Comparison of ENCODE assay signal across 8 cellular contexts in the genomic region with DNA sequence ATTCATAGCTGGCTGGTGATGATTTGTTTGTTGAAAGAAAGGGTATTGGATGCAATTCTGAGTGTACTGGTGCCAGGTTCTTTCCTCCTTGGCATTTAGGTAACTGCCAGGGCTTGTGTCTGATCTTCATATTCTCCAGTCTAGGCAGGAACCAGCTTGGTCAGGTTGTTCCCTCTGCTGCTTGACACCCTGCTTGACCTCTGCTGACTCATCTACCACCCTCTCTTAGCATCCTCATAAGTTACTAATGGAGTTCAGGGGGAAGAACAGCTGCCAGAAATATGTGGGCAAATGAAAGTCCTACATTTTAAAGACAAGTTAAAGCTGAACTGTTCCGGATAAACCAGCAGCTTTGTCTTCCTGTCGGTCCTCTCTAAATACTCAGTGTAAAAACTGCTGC.
DNase-seq lines count a peak whose midpoint lies in the region; ATAC-seq and FAIRE-seq lines count a peak whose summit lies in the region.
"Had no signal": no experiment of that assay in that cellular context is flagged by ENCODE, and none has a peak within 500 bp of the region (broad histone marks: within the 10 kb centered on the region; RNA-seq: fewer than 3 reads in every experiment).

No MANE protein-coding gene starts in this region.

- no peak overlapping the region for H3K4me3 ChIP-seq in esophagus (ENCODE audit: low read depth in 1 of 2, low read length in 2 of 2)

- H3K9me3 ChIP-seq in esophagus (ENCODE audit: control insufficient read depth in 2 of 2, insufficient read depth in 1 of 2, low read depth in 1 of 2, low read length in 1 of 2) = no peaks in the 10 kb centered on the region

- DNase-seq in HTR-8/SVneo (ENCODE audit: insufficient read length, low spot score) (peak; percentile 54), NOMO-1 (lab: John Stamatoyannopoulos, UW; ENCODE audit: unreplicated experiment in 2 of 2) (no peak), 8988T (no peak), globus pallidus (ENCODE audit: low spot score) (no peak)
- no peak for DNase-seq in activated CD8-positive, alpha-beta memory T cell treated with anti-CD3 and anti-CD28 coated beads, Interleukin-2, amount 50 U/mL, for 48 hours
- DNase-seq: NCI-H526 treated with DMSO at 0.1 percent for 48 hours had no signal

- H3K27me3 ChIP-seq in esophagus (ENCODE audit: control insufficient read depth in 1 of 2, insufficient read depth in 2 of 2, low read length in 2 of 2) = no peaks in the 10 kb centered on the region

- ATAC-seq in GM21528 (IDR thresholded peaks at IDR 0.05; ENCODE audit: low FRiP score, unreplicated experiment) = peak; percentile 50

- H3K27ac ChIP-seq in esophagus (ENCODE audit: low read depth in 2 of 2, low read length in 1 of 2) = peak overlapping the region; percentile 57 to 79

- FAIRE-seq in HTR-8/SVneo (lab: Jason Lieb, UNC) = peak; percentile 42

- H3K36me3 ChIP-seq in esophagus (ENCODE audit: control insufficient read depth in 2 of 2, insufficient read depth in 2 of 2, low read length in 1 of 2) = no peaks in the 10 kb centered on the region

- 39 to 42% methylated on average over 2 of the region's 2 CpGs for WGBS in esophagus, 2 donors

- peaks cover 0 to 4% of the 10 kb centered on the region in 2 donors for H3K4me1 ChIP-seq in esophagus (ENCODE audit: control insufficient read depth in 2 of 2, insufficient read depth in 2 of 2, low read length in 1 of 2)
